8 cellular contexts compared by ENCODE assay signal in the genomic region with DNA sequence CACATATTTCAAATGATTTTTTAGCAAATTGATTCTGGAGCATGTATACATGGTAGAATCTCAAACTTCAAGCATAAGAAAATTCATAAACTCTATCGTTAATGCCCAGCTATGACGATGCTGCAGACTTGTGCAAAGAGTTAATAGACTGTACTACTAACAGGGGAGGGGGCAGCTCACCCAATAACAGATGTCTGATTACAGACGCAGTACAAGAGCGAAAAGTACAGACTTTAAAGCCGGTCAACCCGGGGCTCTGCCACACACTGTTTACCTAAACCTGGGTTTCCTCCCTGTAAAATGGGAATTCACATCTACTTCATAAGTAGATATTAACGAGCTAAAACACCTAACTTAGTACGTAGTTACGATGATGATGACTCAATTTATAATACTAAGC. TPM values are rescaled to one million over a fixed set of nuclear protein-coding genes. Genes with fewer than 3 reads are reported as not detected.
DNase-seq lines count a peak whose midpoint lies in the region; ATAC-seq, FAIRE-seq and TF ChIP-seq lines count a peak whose summit lies in the region.

No MANE protein-coding gene starts in this region.

- H3K4me1 ChIP-seq in esophagus squamous epithelium, result peaks cover 19 to 45% (median 25%) of the 10 kb centered on the region in 3 donors
- H3K4me1 ChIP-seq in rectal smooth muscle tissue (ENCODE audit: control insufficient read depth, insufficient read depth, low read length), result peaks cover 14% of the 10 kb centered on the region

- H3K9ac ChIP-seq in rectal smooth muscle tissue (ENCODE audit: low read length), result peak overlapping the region; percentile 88

- no peaks in the 10 kb centered on the region for H3K9me3 ChIP-seq in esophagus squamous epithelium

- TF ChIP-seq CTCF in GM12865 (IDR thresholded peaks at IDR 0.05; ENCODE audit: insufficient read depth, low read depth, low read length, missing control alignments) (no peak), esophagus squamous epithelium (IDR thresholded peaks at IDR 0.05) (no peak)

- no peaks in the 10 kb centered on the region for H3K27me3 ChIP-seq in esophagus squamous epithelium
- no peaks in the 10 kb centered on the region for H3K27me3 ChIP-seq in rectal smooth muscle tissue (ENCODE audit: control insufficient read depth, insufficient read depth, low read length)

- DNase-seq in GM12865 (ENCODE audit: low read depth) (peak; percentile 1), RPMI8226 (peak; percentile 5), esophagus squamous epithelium (lab: John Stamatoyannopoulos, UW) (no peak), medulla oblongata (ENCODE audit: extremely low spot score) (no peak), frontal cortex (ENCODE audit: low spot score in 2 of 2) (no peak), iPS-NIHi7 (ENCODE audit: extremely low spot score) (no peak)

- FAIRE-seq in frontal cortex (lab: Jason Lieb, UNC), result no peak

- no peak for ATAC-seq in GM19397 (IDR thresholded peaks at IDR 0.05; ENCODE audit: unreplicated experiment)

- H3K4me3 ChIP-seq in GM12865 (ENCODE audit: low read depth, low read length) (peak overlapping the region; percentile 97), esophagus squamous epithelium (peak overlapping the region; percentile 74 to 92 (median 83)), rectal smooth muscle tissue (ENCODE audit: low read length) (peak overlapping the region; percentile 95)

- TF ChIP-seq POLR2A in esophagus squamous epithelium (IDR thresholded peaks at IDR 0.05), result no peak

- intact Hi-C loops in esophagus squamous epithelium (cut with DNase I), result no loop called here

- H3K27ac ChIP-seq in esophagus squamous epithelium (peak overlapping the region; percentile 82 to 92 (median 86)), rectal smooth muscle tissue (ENCODE audit: low read depth, low read length) (peak overlapping the region; percentile 81)

- H3K36me3 ChIP-seq in esophagus squamous epithelium (peaks cover 0 to 11% (median 0%) of the 10 kb centered on the region in 3 donors), rectal smooth muscle tissue (ENCODE audit: control insufficient read depth, insufficient read depth, low read length) (no peaks in the 10 kb centered on the region)

- 1 to 10% methylated on average over 9 of the region's 9 CpGs for WGBS in esophagus squamous epithelium, 2 donors

RNA-seq across cellular contexts. Expression of a gene that starts 0.7 kb away (rescaled TPM):
- total RNA-seq in esophagus squamous epithelium (10 to 100 TPM in 1 of 4 donors, 1 to 10 TPM in 3; 5.5 to 14.1 (median 7.4) TPM), frontal cortex (97.8 TPM)

RNA-seq across cellular contexts. Expression of a gene that starts 1.3 kb away (rescaled TPM):
- 1 to 10 TPM in 3 of 4 donors, under 1 TPM in 1; 0.27 to 4.5 (median 3.1) TPM for total RNA-seq in esophagus squamous epithelium
- total RNA-seq in frontal cortex, result 13.0 TPM

RNA-seq across cellular contexts. Expression of a gene that starts 1.3 kb away (rescaled TPM):
- total RNA-seq in esophagus squamous epithelium (10 to 100 TPM; 10.1 to 19.5 (median 14.9) TPM), frontal cortex (52.2 TPM)

Comparison
In these comparisons a context has a peak if more than half of its experiments do, and no peak if none do; other contexts are left out.
1. DNase-seq: peak in GM12865 (single experiment) and RPMI8226 (single experiment); none in esophagus squamous epithelium (single experiment), medulla oblongata (single experiment), frontal cortex (0 of 2) and iPS-NIHi7 (single experiment).
2. Peak in every context shown above with its lines, with median percentiles within 50 percentile points of each other: H3K4me3 ChIP-seq.